In the genomic region with DNA sequence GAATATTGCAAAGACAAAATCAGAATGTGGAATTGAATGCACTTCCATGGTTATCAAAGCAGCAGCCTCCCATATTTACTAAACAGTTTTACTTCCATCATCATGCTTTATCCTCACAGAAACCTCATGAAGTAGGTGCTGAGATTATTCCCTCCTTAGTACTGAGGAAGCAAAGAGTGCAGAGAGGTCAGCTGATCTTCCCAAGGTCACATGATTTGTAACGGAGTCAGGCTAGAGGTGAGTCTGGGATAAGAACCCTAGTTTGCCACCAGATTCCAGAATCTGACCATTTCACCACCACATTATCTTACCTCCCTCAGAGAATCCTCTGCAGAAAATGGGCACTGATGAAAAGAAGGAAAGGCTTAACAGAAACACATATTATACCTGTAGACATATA, we compare ENCODE assay signal across 18 cellular contexts.
A peak's percentile ranks its signal among the peaks of the same experiment; 100 is the strongest.
DNase-seq lines count a peak whose midpoint lies in the region; ATAC-seq, FAIRE-seq and TF ChIP-seq lines count a peak whose summit lies in the region.
"Had no signal": no experiment of that assay in that cellular context is flagged by ENCODE, and none has a peak within 500 bp of the region (broad histone marks: within the 10 kb centered on the region; RNA-seq: fewer than 3 reads in every experiment).

No MANE protein-coding gene starts in this region.

- H3K18ac ChIP-seq in neuronal stem cell (ENCODE audit: low read length) = no peak overlapping the region

- no TSS peak for BruUV-seq in K562 (replicated peaks; lab: Mats Ljungman, UMichigan)

- intact Hi-C loops in K562 (cut with micrococcal nuclease) = no loop called here
- intact Hi-C loops in posterior vena cava (cut with DNase I) = loop anchor here in 1 of 2 donors (10.0 kb wide), 1 partner anchor 117 kb away; no protein-coding TSS in a partner anchor

- H3K4me3 ChIP-seq in K562 = no peak overlapping the region
- H3K4me3 ChIP-seq in neuronal stem cell (ENCODE audit: low read length in 2 of 2) = no peak overlapping the region

- no peak for TF ChIP-seq CTCF in K562 (IDR thresholded peaks at IDR 0.05 in 2 of 3, conservative IDR thresholded peaks at IDR 0.05 in 1 of 3; ENCODE audit: insufficient read depth in 2 of 3, low read depth in 1 of 3, low read length in 3 of 3)

- no peak overlapping the region for H3K27ac ChIP-seq in K562 (ENCODE audit: extremely low read depth, low read depth, low read length)
- no peak overlapping the region for H3K27ac ChIP-seq in neuronal stem cell (replicated peaks; ENCODE audit: low read length)
- H3K27ac ChIP-seq: 22Rv1 had no signal

- no peaks in the 10 kb centered on the region for H3K36me3 ChIP-seq in K562 (ENCODE audit: control insufficient read depth, insufficient read depth, low read length)
- no peaks in the 10 kb centered on the region for H3K36me3 ChIP-seq in neuronal stem cell (replicated peaks in 1 of 2; ENCODE audit: control insufficient read depth in 2 of 2, insufficient read depth in 2 of 2, low read length in 2 of 2)

- in situ Hi-C loops in K562 (cut with MboI) = no loop called here

- H2AFZ ChIP-seq in K562 (ENCODE audit: low read depth, low read length) = no peak overlapping the region
- H2AFZ ChIP-seq in neuronal stem cell (ENCODE audit: low read length) = peak overlapping the region; percentile 0

- no peaks in the 10 kb centered on the region for H3K9me1 ChIP-seq in K562 (ENCODE audit: control insufficient read depth, insufficient read depth, low read length)

- no peak for TF ChIP-seq EP300 in K562 (IDR thresholded peaks at IDR 0.05; ENCODE audit: low read length)

- CTCF ChIA-PET in K562 (lab: Yijun Ruan, JAX; ENCODE audit: low intra/inter-chr PET ratio) = no interaction called here

- H2BK12ac ChIP-seq in neuronal stem cell (ENCODE audit: low read length) = no peak overlapping the region

- H2BK15ac ChIP-seq in neuronal stem cell (ENCODE audit: low read length) = no peak overlapping the region

- DNase-seq in NCI-H2171 treated with DMSO at 0.1 percent for 48 hours (lab: John Stamatoyannopoulos, UW) (peak; percentile 13), NCI-H2171 (lab: John Stamatoyannopoulos, UW) (no peak), K562 (ENCODE audit: extremely low read depth in 1 of 4, low spot score in 3 of 4) (no peak), neuronal stem cell (ENCODE audit: low spot score) (no peak), posterior vena cava (ENCODE audit: low spot score) (no peak), DMS79 (lab: John Stamatoyannopoulos, UW) (no peak)
- DNase-seq: C1 segment of cervical spinal cord; Calu3; CD4-positive, alpha-beta memory T cell; COR-L47; DMS53; DND-41; H9 had no signal

- no peak overlapping the region for H4K91ac ChIP-seq in neuronal stem cell (ENCODE audit: low read depth, low read length, poor library complexity)

- ATAC-seq in K562 = no peak
- ATAC-seq: HCT116 had no signal

- no peak for TF ChIP-seq RAD21 in K562 (CRISPR knock-in tag; conservative IDR thresholded peaks at IDR 0.05 in 1 of 2, IDR thresholded peaks at IDR 0.05 in 1 of 2)

- WGBS in K562 (ENCODE audit: insufficient coverage, low coverage, missing lambda C conversion rate) = 0% methylated on average over 1 of the region's 1 CpG
- WGBS in neuronal stem cell (ENCODE audit: extremely low coverage in 2 of 2, insufficient read length in 2 of 2, insufficient replicate concordance in 1 of 2), 2 donors = no CpG with 5 or more reads among the region's 1 CpG

- H3K9me3 ChIP-seq in K562 (replicated peaks; ENCODE audit: control insufficient read depth, insufficient read depth, low read depth, low read length) (no peaks in the 10 kb centered on the region), neuronal stem cell (replicated peaks in 1 of 2; ENCODE audit: control insufficient read depth in 2 of 2, insufficient read depth in 1 of 2, low read depth in 1 of 2, low read length in 2 of 2) (no peaks in the 10 kb centered on the region)

- H4K8ac ChIP-seq in neuronal stem cell (ENCODE audit: low read depth, low read length) = no peak overlapping the region

- no peaks in the 10 kb centered on the region for H3K79me2 ChIP-seq in K562 (ENCODE audit: control insufficient read depth, insufficient read depth, low read length)

- H3K79me1 ChIP-seq in neuronal stem cell (ENCODE audit: low read depth, low read length) = no peaks in the 10 kb centered on the region

- no peak overlapping the region for H2BK120ac ChIP-seq in neuronal stem cell (ENCODE audit: low read depth, low read length)

- POLR2A ChIA-PET in K562 (lab: Yijun Ruan, JAX) = no interaction called here

- H3K4me2 ChIP-seq in K562 (ENCODE audit: insufficient read depth, low read length) (no peak overlapping the region), neuronal stem cell (ENCODE audit: insufficient read depth, low read length, poor library complexity, severe bottlenecking) (no peak overlapping the region)

- no peak overlapping the region for H3K9ac ChIP-seq in K562 (ENCODE audit: insufficient read depth in 1 of 2, low read depth in 2 of 2, low read length in 2 of 2)
- H3K9ac ChIP-seq in neuronal stem cell (ENCODE audit: low read depth, low read length, poor library complexity) = no peak overlapping the region

- H2BK5ac ChIP-seq in neuronal stem cell (ENCODE audit: low read length) = no peak overlapping the region

- H3K23ac ChIP-seq in neuronal stem cell (ENCODE audit: low read depth, low read length, poor library complexity) = no peak overlapping the region

- no peaks in the 10 kb centered on the region for H3K4me1 ChIP-seq in K562 (replicated peaks in 1 of 2; ENCODE audit: control insufficient read depth in 2 of 2, insufficient read depth in 2 of 2, low read length in 2 of 2)
- no peaks in the 10 kb centered on the region for H3K4me1 ChIP-seq in neuronal stem cell (ENCODE audit: control insufficient read depth in 2 of 2, insufficient read depth in 1 of 2, low read depth in 1 of 2, low read length in 2 of 2)

- H3K27me3 ChIP-seq in K562 (ENCODE audit: control insufficient read depth in 2 of 2, insufficient read depth in 2 of 2, low read length in 2 of 2) (no peaks in the 10 kb centered on the region; a peak in 1 of 5 replicates), neuronal stem cell (ENCODE audit: control insufficient read depth in 3 of 3, insufficient read depth in 3 of 3, low read depth in 1 of 3, low read length in 3 of 3) (no peaks in the 10 kb centered on the region)

- no peak overlapping the region for H3K4ac ChIP-seq in neuronal stem cell (ENCODE audit: low read length)

- no peak overlapping the region for H2AK5ac ChIP-seq in neuronal stem cell (ENCODE audit: low read depth, low read length)

- TF ChIP-seq POLR2A in K562 (conservative IDR thresholded peaks at IDR 0.05) = no peak

- FAIRE-seq in K562 (lab: Jason Lieb, UNC) = no peak
- FAIRE-seq: A204.1, G401.6, GM12892 had no signal

- H3K14ac ChIP-seq in neuronal stem cell (ENCODE audit: low read length) = no peak overlapping the region

- H4K20me1 ChIP-seq in K562 (replicated peaks; ENCODE audit: control insufficient read depth, insufficient read depth, low read length) = no peaks in the 10 kb centered on the region

TF ChIP-seq in K562, 482 proteins besides CTCF, POLR2A, EP300 and RAD21:
- TF ChIP-seq, protein P1, sequence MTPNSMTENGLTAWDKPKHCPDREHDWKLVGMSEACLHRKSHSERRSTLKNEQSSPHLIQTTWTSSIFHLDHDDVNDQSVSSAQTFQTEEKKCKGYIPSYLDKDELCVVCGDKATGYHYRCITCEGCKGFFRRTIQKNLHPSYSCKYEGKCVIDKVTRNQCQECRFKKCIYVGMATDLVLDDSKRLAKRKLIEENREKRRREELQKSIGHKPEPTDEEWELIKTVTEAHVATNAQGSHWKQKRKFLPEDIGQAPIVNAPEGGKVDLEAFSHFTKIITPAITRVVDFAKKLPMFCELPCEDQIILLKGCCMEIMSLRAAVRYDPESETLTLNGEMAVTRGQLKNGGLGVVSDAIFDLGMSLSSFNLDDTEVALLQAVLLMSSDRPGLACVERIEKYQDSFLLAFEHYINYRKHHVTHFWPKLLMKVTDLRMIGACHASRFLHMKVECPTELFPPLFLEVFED (CRISPR knock-in tag; conservative IDR thresholded peaks at IDR 0.05) = no peak
- TF ChIP-seq, protein P2, sequence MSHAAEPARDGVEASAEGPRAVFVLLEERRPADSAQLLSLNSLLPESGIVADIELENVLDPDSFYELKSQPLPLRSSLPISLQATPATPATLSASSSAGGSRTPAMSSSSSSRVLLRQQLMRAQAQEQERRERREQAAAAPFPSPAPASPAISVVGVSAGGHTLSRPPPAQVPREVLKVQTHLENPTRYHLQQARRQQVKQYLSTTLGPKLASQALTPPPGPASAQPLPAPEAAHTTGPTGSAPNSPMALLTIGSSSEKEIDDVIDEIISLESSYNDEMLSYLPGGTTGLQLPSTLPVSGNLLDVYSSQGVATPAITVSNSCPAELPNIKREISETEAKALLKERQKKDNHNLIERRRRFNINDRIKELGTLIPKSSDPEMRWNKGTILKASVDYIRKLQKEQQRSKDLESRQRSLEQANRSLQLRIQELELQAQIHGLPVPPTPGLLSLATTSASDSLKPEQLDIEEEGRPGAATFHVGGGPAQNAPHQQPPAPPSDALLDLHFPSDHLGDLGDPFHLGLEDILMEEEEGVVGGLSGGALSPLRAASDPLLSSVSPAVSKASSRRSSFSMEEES (CRISPR knock-in tag; IDR thresholded peaks at IDR 0.05) = peak; percentile 72
- 0 out of 2 replicates have a peak, but pooled peaks have one; percentile 56 for TF ChIP-seq RAD51 (IDR thresholded peaks at IDR 0.05; ENCODE audit: borderline replicate concordance, low read depth)
